In the genomic region with DNA sequence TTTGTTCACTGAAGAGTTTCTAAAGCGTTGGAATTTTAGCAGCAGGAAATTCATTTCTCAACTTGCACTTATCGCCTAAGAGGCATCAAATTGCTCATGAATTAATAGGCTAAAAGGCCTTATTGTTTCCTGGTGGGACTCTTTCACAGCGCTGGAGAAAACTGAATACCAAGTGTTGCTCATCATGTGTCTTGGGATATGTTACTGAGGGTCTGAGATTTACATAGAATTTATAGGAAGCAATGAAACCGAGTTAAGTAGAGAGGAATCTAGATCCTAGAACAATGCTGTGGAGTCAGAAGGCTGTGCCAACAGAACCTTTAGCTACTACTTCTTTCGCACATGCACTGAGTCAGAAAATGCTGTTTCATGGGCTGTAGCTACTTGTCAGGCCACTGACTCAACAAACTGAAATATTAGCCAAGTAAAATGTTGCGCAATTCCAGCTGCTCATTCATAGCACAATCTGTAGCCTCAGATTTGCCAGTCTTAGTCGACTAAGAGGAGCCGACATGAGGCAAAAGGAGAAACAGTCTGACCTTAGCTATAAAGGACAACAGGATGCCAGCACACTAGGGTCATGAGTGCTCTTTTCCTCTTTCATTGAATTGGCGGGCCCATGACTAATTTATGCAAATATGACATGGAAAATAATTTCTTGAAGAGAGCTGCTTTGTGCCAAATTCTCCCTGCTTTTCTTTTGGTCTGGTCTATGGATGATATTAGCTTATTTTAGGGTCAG, we compare ENCODE assay signal across 8 cellular contexts. TPM values are rescaled to one million over a fixed set of nuclear protein-coding genes. Genes with fewer than 3 reads are reported as not detected.
A peak's percentile ranks its signal among the peaks of the same experiment; 100 is the strongest.
DNase-seq lines count a peak whose midpoint lies in the region; ATAC-seq and TF ChIP-seq lines count a peak whose summit lies in the region.

No MANE protein-coding gene starts in this region.

- H3K4me1 ChIP-seq in stomach: peaks cover 9 to 37% (median 15%) of the 10 kb centered on the region in 4 donors

- TF ChIP-seq POLR2A in stomach (IDR thresholded peaks at IDR 0.05): no peak

- intact Hi-C loops in stomach (cut with DNase I; ENCODE audit: low total_unique reads): no loop called here
- intact Hi-C loops in CD4-positive, alpha-beta T cell (cut with DNase I, micrococcal nuclease): no loop called here
- intact Hi-C loops in activated CD4-positive, alpha-beta memory T cell treated with anti-CD3 and anti-CD28 coated beads for 36 hours (cut with micrococcal nuclease): no loop called here

- DNase-seq in G401 (ENCODE audit: low spot score) (peak; percentile 10), LNCaP clone FGC (ENCODE audit: low read depth) (peak; percentile 59), WTC11 (ENCODE audit: low spot score) (no peak), hepatic stellate cell (ENCODE audit: low spot score) (peak; percentile 36), stomach (peak; percentile 63)
- DNase-seq in CD4-positive, alpha-beta T cell: no peak
- no peak for DNase-seq in activated CD4-positive, alpha-beta memory T cell treated with anti-CD3 and anti-CD28 coated beads for 36 hours

- CTCF ChIA-PET in WTC11 (lab: Charles Lee): interaction anchor here (1.1 to 1.3 kb wide), 2 partner anchors 430 to 484 kb away, joined by 3 to 4 read pairs; no protein-coding TSS in a partner anchor
- CTCF ChIA-PET in CD4-positive, alpha-beta T cell (lab: Charles Lee): interaction anchor here (0.7 kb wide), 1 partner anchor 8 kb away, joined by 3 read pairs; no protein-coding TSS in a partner anchor
- CTCF ChIA-PET in activated CD4-positive, alpha-beta memory T cell treated with anti-CD3 and anti-CD28 coated beads for 36 hours (lab: Charles Lee): no interaction called here

- H3K4me3 ChIP-seq in LNCaP clone FGC (ENCODE audit: low read depth, low read length) (no peak overlapping the region), stomach (no peak overlapping the region)

- ATAC-seq in WTC11: peak; percentile 70
- ATAC-seq in CD4-positive, alpha-beta T cell (ENCODE audit: poor library complexity): no peak
- ATAC-seq in GM19023 (IDR thresholded peaks at IDR 0.05; ENCODE audit: unreplicated experiment): no peak

- 22 to 33% (median 27%) methylated on average over 9 of the region's 9 CpGs for WGBS in stomach, 5 donors

- H3K36me3 Mint-ChIP-seq in WTC11: no peaks in the 10 kb centered on the region; the same call in 1 of the 2 replicates
- no peaks in the 10 kb centered on the region for H3K36me3 Mint-ChIP-seq in CD4-positive, alpha-beta T cell (ENCODE audit: low read depth)
- H3K36me3 Mint-ChIP-seq in activated CD4-positive, alpha-beta memory T cell treated with anti-CD3 and anti-CD28 coated beads for 36 hours: no peaks in the 10 kb centered on the region

- peaks cover 41% of the 10 kb centered on the region for H3K4me1 Mint-ChIP-seq in WTC11
- no peaks in the 10 kb centered on the region for H3K4me1 Mint-ChIP-seq in CD4-positive, alpha-beta T cell (ENCODE audit: low read depth)
- H3K4me1 Mint-ChIP-seq in activated CD4-positive, alpha-beta memory T cell treated with anti-CD3 and anti-CD28 coated beads for 36 hours (ENCODE audit: low read depth): no peaks in the 10 kb centered on the region

- H3K9me3 ChIP-seq in stomach: no peaks in the 10 kb centered on the region
- no peaks in the 10 kb centered on the region for H3K9me3 ChIP-seq in CD4-positive, alpha-beta T cell (ENCODE audit: control insufficient read depth, low read length)

- no peaks in the 10 kb centered on the region for H3K27me3 ChIP-seq in stomach
- no peaks in the 10 kb centered on the region for H3K27me3 ChIP-seq in CD4-positive, alpha-beta T cell (ENCODE audit: control insufficient read depth, insufficient read depth, low read length)

- H3K27ac Mint-ChIP-seq in WTC11: peak overlapping the region; percentile 94
- H3K27ac Mint-ChIP-seq in CD4-positive, alpha-beta T cell: no peak overlapping the region
- no peak overlapping the region for H3K27ac Mint-ChIP-seq in activated CD4-positive, alpha-beta memory T cell treated with anti-CD3 and anti-CD28 coated beads for 36 hours

- H3K9me3 Mint-ChIP-seq in WTC11: peaks cover 19% of the 10 kb centered on the region
- no peaks in the 10 kb centered on the region for H3K9me3 Mint-ChIP-seq in CD4-positive, alpha-beta T cell
- no peaks in the 10 kb centered on the region for H3K9me3 Mint-ChIP-seq in activated CD4-positive, alpha-beta memory T cell treated with anti-CD3 and anti-CD28 coated beads for 36 hours

- in situ Hi-C loops in G401 (cut with HindIII; ENCODE audit: low sequenced_read_pairs): no loop called here

- TF ChIP-seq CTCF in LNCaP clone FGC (IDR thresholded peaks at IDR 0.05; ENCODE audit: control insufficient read depth, extremely low read depth, insufficient read depth): no peak
- TF ChIP-seq CTCF in WTC11 (IDR thresholded peaks at IDR 0.05): no peak
- no peak for TF ChIP-seq CTCF in stomach (IDR thresholded peaks at IDR 0.05)
- TF ChIP-seq CTCF in CD4-positive, alpha-beta T cell (IDR thresholded peaks at IDR 0.05): no peak

- no peak for TF ChIP-seq EP300 in stomach (IDR thresholded peaks at IDR 0.05)

- peak overlapping the region; percentile 21 to 84 (median 67) for H3K27ac ChIP-seq in stomach
- H3K27ac ChIP-seq in CD4-positive, alpha-beta T cell (ENCODE audit: low read depth, low read length): no peak overlapping the region

- H3K4me3 Mint-ChIP-seq in WTC11: peak overlapping the region; percentile 38; the same call in 1 of the 2 replicates
- no peak overlapping the region for H3K4me3 Mint-ChIP-seq in CD4-positive, alpha-beta T cell
- no peak overlapping the region for H3K4me3 Mint-ChIP-seq in activated CD4-positive, alpha-beta memory T cell treated with anti-CD3 and anti-CD28 coated beads for 36 hours

- no peaks in the 10 kb centered on the region for H3K36me3 ChIP-seq in stomach

- no peaks in the 10 kb centered on the region for H3K27me3 Mint-ChIP-seq in WTC11 (ENCODE audit: low read depth)
- no peaks in the 10 kb centered on the region for H3K27me3 Mint-ChIP-seq in CD4-positive, alpha-beta T cell
- H3K27me3 Mint-ChIP-seq in activated CD4-positive, alpha-beta memory T cell treated with anti-CD3 and anti-CD28 coated beads for 36 hours: peaks cover 10% of the 10 kb centered on the region

- POLR2A ChIA-PET in WTC11 (lab: Charles Lee): no interaction called here
- POLR2A ChIA-PET in CD4-positive, alpha-beta T cell (lab: Charles Lee): no interaction called here
- POLR2A ChIA-PET in activated CD4-positive, alpha-beta memory T cell treated with anti-CD3 and anti-CD28 coated beads for 36 hours (lab: Charles Lee): no interaction called here

TF ChIP-seq in WTC11, 78 proteins besides CTCF, POLR2A, EP300 and RAD21:
- peak; percentile 95 for TF ChIP-seq GABPB1 (CRISPR knock-in tag; IDR thresholded peaks at IDR 0.05)
- no peak for TF ChIP-seq ZSCAN18 (CRISPR knock-in tag; IDR thresholded peaks at IDR 0.05)
- TF ChIP-seq, protein P1, sequence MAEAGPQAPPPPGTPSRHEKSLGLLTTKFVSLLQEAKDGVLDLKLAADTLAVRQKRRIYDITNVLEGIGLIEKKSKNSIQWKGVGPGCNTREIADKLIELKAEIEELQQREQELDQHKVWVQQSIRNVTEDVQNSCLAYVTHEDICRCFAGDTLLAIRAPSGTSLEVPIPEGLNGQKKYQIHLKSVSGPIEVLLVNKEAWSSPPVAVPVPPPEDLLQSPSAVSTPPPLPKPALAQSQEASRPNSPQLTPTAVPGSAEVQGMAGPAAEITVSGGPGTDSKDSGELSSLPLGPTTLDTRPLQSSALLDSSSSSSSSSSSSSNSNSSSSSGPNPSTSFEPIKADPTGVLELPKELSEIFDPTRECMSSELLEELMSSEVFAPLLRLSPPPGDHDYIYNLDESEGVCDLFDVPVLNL (CRISPR knock-in tag; IDR thresholded peaks at IDR 0.05; ENCODE audit: borderline replicate concordance, low read depth): no peak
- no peak for TF ChIP-seq USF2 (CRISPR knock-in tag; IDR thresholded peaks at IDR 0.05)
- no peak for TF ChIP-seq MLX (CRISPR knock-in tag; IDR thresholded peaks at IDR 0.05)

RNA-seq across cellular contexts. Expression of gene CXCL8, which starts 35.9 kb away (rescaled TPM):
- not detected in 2 replicates for total RNA-seq in G401 (2014; rRNA removed; shearing (Covaris generic))
- total RNA-seq in WTC11 (2021) (not detected in 3 replicates), stomach (1 to 10 TPM in 3 of 5 donors, not detected in 2; 3.6 to 6.4 (median 5.9) TPM)
- 100 to 1,000 TPM in 1 of 3 donors, 1 to 10 TPM in 2; 6.9 to 163 (median 9.9) TPM for polyA plus RNA-seq in stomach
- total RNA-seq in CD4-positive, alpha-beta T cell: 10 to 100 TPM in 1 of 2 experiments, 1 to 10 TPM in 1; 9.9 to 11.4 TPM
- under 1 TPM; 0.56 to 0.81 TPM for total RNA-seq in activated CD4-positive, alpha-beta memory T cell treated with anti-CD3 and anti-CD28 coated beads for 36 hours

Comparison
In these comparisons a context has a peak if more than half of its experiments do, and no peak if none do; other contexts are left out.
1. DNase-seq: peak in G401 (single experiment), LNCaP clone FGC (single experiment), hepatic stellate cell (single experiment) and stomach (single experiment); none in WTC11 (single experiment), CD4-positive, alpha-beta T cell (0 of 10) and activated CD4-positive, alpha-beta memory T cell treated with anti-CD3 and anti-CD28 coated beads for 36 hours (single experiment).